In genomic region chr6:111263837-111264236, GRCh38 we compare ENCODE assay signal across 13 cellular contexts.
DNase-seq lines count a peak whose midpoint lies in the region; ATAC-seq, FAIRE-seq and TF ChIP-seq lines count a peak whose summit lies in the region.
"Had no signal": no experiment of that assay in that cellular context is flagged by ENCODE, and none has a peak within 500 bp of the region (broad histone marks: within the 10 kb centered on the region; RNA-seq: fewer than 3 reads in every experiment).

No MANE protein-coding gene starts in this region.

- TF ChIP-seq POLR2A in HepG2 (IDR thresholded peaks at IDR 0.05; ENCODE audit: insufficient read depth in 1 of 2, low read depth in 2 of 2, low read length in 2 of 2), result no peak
- TF ChIP-seq POLR2A in right lobe of liver (IDR thresholded peaks at IDR 0.05), result no peak
- TF ChIP-seq POLR2A in erythroblast (IDR thresholded peaks at IDR 0.05; ENCODE audit: low read length), result peak; percentile 26

- H3K4me1 Mint-ChIP-seq in stimulated activated naive CD8-positive, alpha-beta T cell treated with anti-CD3 and anti-CD28 coated beads, Interleukin-15, Interleukin-2, amounts not matched to agents 100 ng/mL and 50 ng/mL, for 24 hours (ENCODE audit: low read depth), result peaks cover 48% of the 10 kb centered on the region
- H3K4me1 Mint-ChIP-seq in naive thymus-derived CD8-positive, alpha-beta T cell, result peaks cover 15 to 53% (median 46%) of the 10 kb centered on the region in 4 donors

- in situ Hi-C loops in HepG2 (cut with HindIII; ENCODE audit: extremely low pct_ligation_motif_present, low pct_unique_long_range_greater_than_20kb), result no loop called here

- H3K9me3 ChIP-seq in HepG2 (ENCODE audit: low read length) (no peaks in the 10 kb centered on the region), right lobe of liver (no peaks in the 10 kb centered on the region)
- H3K9me3 ChIP-seq: Peyer's patch had no signal

- no peak for FAIRE-seq in HepG2 (lab: Jason Lieb, UNC)

- no TSS peak for BruUV-seq in HepG2 (replicated peaks; lab: Mats Ljungman, UMichigan)

- peaks cover 48% of the 10 kb centered on the region for H3K36me3 Mint-ChIP-seq in stimulated activated naive CD8-positive, alpha-beta T cell treated with anti-CD3 and anti-CD28 coated beads, Interleukin-15, Interleukin-2, amounts not matched to agents 100 ng/mL and 50 ng/mL, for 24 hours (ENCODE audit: low read depth)
- H3K36me3 Mint-ChIP-seq in naive thymus-derived CD8-positive, alpha-beta T cell, result peaks cover 8 to 49% (median 33%) of the 10 kb centered on the region in 3 donors

- WGBS in HepG2 (ENCODE audit: low lambda C conversion rate), result 96% methylated on average over 4 of the region's 4 CpGs
- WGBS in right lobe of liver (ENCODE audit: insufficient coverage, low coverage, low lambda C conversion rate, missing lambda C conversion rate), result 98% methylated on average over 4 of the region's 4 CpGs

- intact Hi-C loops in HepG2 (cut with micrococcal nuclease; ENCODE audit: unreplicated experiment), result no loop called here
- intact Hi-C loops in right lobe of liver (cut with DNase I), result no loop called here

- peak overlapping the region; percentile 39 for H3K27ac Mint-ChIP-seq in stimulated activated naive CD8-positive, alpha-beta T cell treated with anti-CD3 and anti-CD28 coated beads, Interleukin-15, Interleukin-2, amounts not matched to agents 100 ng/mL and 50 ng/mL, for 24 hours
- H3K27ac Mint-ChIP-seq in naive thymus-derived CD8-positive, alpha-beta T cell, result peak overlapping the region in 1 of 10 donors; percentile 15
- H3K27ac Mint-ChIP-seq: CD8-positive, alpha-beta T cell had no signal

- ATAC-seq in HepG2 (no peak), right lobe of liver (no peak), HG03432 (IDR thresholded peaks at IDR 0.05; ENCODE audit: unreplicated experiment) (no peak), GM19397 (IDR thresholded peaks at IDR 0.05; ENCODE audit: unreplicated experiment) (no peak)
- no peak for ATAC-seq in naive thymus-derived CD8-positive, alpha-beta T cell
- ATAC-seq: CD8-positive, alpha-beta T cell; natural killer cell treated with Interleukin-12 subunit alpha and Interleukin-12 subunit beta and Interleukin-15 and Interleukin-18, amount 100 ng/mL, for 72 hours had no signal

- no peaks in the 10 kb centered on the region for H4K20me1 ChIP-seq in HepG2 (ENCODE audit: insufficient read depth, low read length)

- H3K27ac ChIP-seq in HepG2 (ENCODE audit: extremely low read length, insufficient read depth, low read length) (no peak overlapping the region), right lobe of liver (no peak overlapping the region)
- H3K27ac ChIP-seq: Peyer's patch had no signal

- no peak overlapping the region for H3K4me2 ChIP-seq in HepG2 (ENCODE audit: low read depth, low read length)

- H3K36me3 ChIP-seq in HepG2 (replicated peaks in 1 of 2; ENCODE audit: control insufficient read depth in 1 of 2, insufficient read depth in 2 of 2, low read length in 2 of 2), result peaks cover 2 to 32% of the 10 kb centered on the region in 2 experiments
- H3K36me3 ChIP-seq in right lobe of liver, result peaks cover 0 to 25% (median 0%) of the 10 kb centered on the region in 4 donors

- H3K27me3 Mint-ChIP-seq in stimulated activated naive CD8-positive, alpha-beta T cell treated with anti-CD3 and anti-CD28 coated beads, Interleukin-15, Interleukin-2, amounts not matched to agents 100 ng/mL and 50 ng/mL, for 24 hours, result no peaks in the 10 kb centered on the region
- peaks cover 0 to 2% (median 0%) of the 10 kb centered on the region in 5 donors for H3K27me3 Mint-ChIP-seq in naive thymus-derived CD8-positive, alpha-beta T cell
- H3K27me3 Mint-ChIP-seq: natural killer cell treated with Interleukin-12 subunit alpha and Interleukin-12 subunit beta and Interleukin-15 and Interleukin-18, amount 100 ng/mL, for 72 hours had no signal

- no peak overlapping the region for H3K9ac ChIP-seq in HepG2 (ENCODE audit: insufficient read depth, low read depth, low read length)

- no peaks in the 10 kb centered on the region for H3K9me3 Mint-ChIP-seq in stimulated activated naive CD8-positive, alpha-beta T cell treated with anti-CD3 and anti-CD28 coated beads, Interleukin-15, Interleukin-2, amounts not matched to agents 100 ng/mL and 50 ng/mL, for 24 hours
- H3K9me3 Mint-ChIP-seq in naive thymus-derived CD8-positive, alpha-beta T cell, result no peaks in the 10 kb centered on the region
- H3K9me3 Mint-ChIP-seq: CD8-positive, alpha-beta T cell; natural killer cell treated with Interleukin-12 subunit alpha and Interleukin-12 subunit beta and Interleukin-15 and Interleukin-18, amount 100 ng/mL, for 72 hours had no signal

- no peak for DNase-seq in HepG2 (ENCODE audit: low spot score)
- DNase-seq in right lobe of liver, result no peak
- DNase-seq in RPMI7951 (ENCODE audit: low read depth), result peak; percentile 83
- peak; percentile 78 to 87 for DNase-seq in erythroblast (lab: John Stamatoyannopoulos, UW)
- DNase-seq in naive thymus-derived CD8-positive, alpha-beta T cell, result no peak
- DNase-seq: activated CD4-positive, alpha-beta T cell treated with anti-CD3 and anti-CD28 coated beads, Interleukin-2, amount 50 U/mL, for 48 hours; CD8-positive, alpha-beta T cell; NCI-H146; Peyer's patch had no signal

- TF ChIP-seq RAD21 in HepG2 (CRISPR knock-in tag; IDR thresholded peaks at IDR 0.05), result no peak

- H3K4me3 ChIP-seq in HepG2 (replicated peaks in 1 of 3; ENCODE audit: insufficient read depth in 1 of 3, low read depth in 2 of 3, low read length in 3 of 3) (no peak overlapping the region), right lobe of liver (no peak overlapping the region)
- H3K4me3 ChIP-seq: Peyer's patch had no signal

- no peak for TF ChIP-seq CTCF in HepG2 (CRISPR knock-in tag; IDR thresholded peaks at IDR 0.05)
- no peak for TF ChIP-seq CTCF in right lobe of liver (IDR thresholded peaks at IDR 0.05)

- peaks cover 16% of the 10 kb centered on the region for H3K79me2 ChIP-seq in HepG2 (ENCODE audit: insufficient read depth, low read length)

- POLR2A ChIA-PET in HepG2 (lab: Yijun Ruan, JAX), result no interaction called here
- POLR2A ChIA-PET in naive thymus-derived CD8-positive, alpha-beta T cell (lab: Charles Lee), result no interaction called here

- H3K27me3 ChIP-seq in HepG2 (ENCODE audit: control insufficient read depth in 1 of 2, insufficient read depth in 2 of 2, low read length in 2 of 2), result no peaks in the 10 kb centered on the region
- H3K27me3 ChIP-seq in right lobe of liver, result no peaks in the 10 kb centered on the region
- H3K27me3 ChIP-seq: Peyer's patch had no signal

- H3K4me3 Mint-ChIP-seq in stimulated activated naive CD8-positive, alpha-beta T cell treated with anti-CD3 and anti-CD28 coated beads, Interleukin-15, Interleukin-2, amounts not matched to agents 100 ng/mL and 50 ng/mL, for 24 hours, result no peak overlapping the region
- no peak overlapping the region for H3K4me3 Mint-ChIP-seq in naive thymus-derived CD8-positive, alpha-beta T cell
- H3K4me3 Mint-ChIP-seq: CD8-positive, alpha-beta T cell; natural killer cell treated with Interleukin-12 subunit alpha and Interleukin-12 subunit beta and Interleukin-15 and Interleukin-18, amount 100 ng/mL, for 72 hours had no signal

- H3K4me1 ChIP-seq in HepG2 (ENCODE audit: insufficient read depth, low read length) (peaks cover 23% of the 10 kb centered on the region), right lobe of liver (peaks cover 0 to 8% (median 0%) of the 10 kb centered on the region in 4 donors)

- no peak for TF ChIP-seq EP300 in HepG2 (IDR thresholded peaks at IDR 0.05; ENCODE audit: low read depth in 2 of 2, low read length in 2 of 2)
- no peak for TF ChIP-seq EP300 in HepG2 (CRISPR knock-in tag; IDR thresholded peaks at IDR 0.05; ENCODE audit: borderline replicate concordance)

- CTCF ChIA-PET in HepG2 (lab: Yijun Ruan, JAX; ENCODE audit: low intra/inter-chr PET ratio, low total read pairs), result no interaction called here

- H2AFZ ChIP-seq in HepG2 (ENCODE audit: low read length), result no peak overlapping the region

TF ChIP-seq in HepG2, 621 proteins besides CTCF, POLR2A, EP300 and RAD21:
- 0 out of 2 replicates have a peak, but pooled peaks have one; percentile 20 for TF ChIP-seq FOSL2 (CRISPR knock-in tag; IDR thresholded peaks at IDR 0.05)
- TF ChIP-seq MAFK (conservative IDR thresholded peaks at IDR 0.05 in 1 of 2, IDR thresholded peaks at IDR 0.05 in 1 of 2; ENCODE audit: low read length in 2 of 2), result 0 out of 4 replicates have a peak, but pooled peaks of 1 of the 2 experiments have one; percentile 21
- TF ChIP-seq MAFF (IDR thresholded peaks at IDR 0.05; ENCODE audit: low read depth, low read length), result peak; percentile 7; the same call in 1 of the 2 replicates
- TF ChIP-seq RBAK (CRISPR knock-in tag; IDR thresholded peaks at IDR 0.05), result no peak

Comparison
In these comparisons a context has a peak if more than half of its experiments do, and no peak if none do; other contexts are left out.
1. DNase-seq: peak in RPMI7951 (single experiment) and erythroblast (2 of 2); none in HepG2 (single experiment), right lobe of liver (0 of 3) and naive thymus-derived CD8-positive, alpha-beta T cell (0 of 10).